ENCODE assay signal across 20 cellular contexts in genomic region chr2:111904726-111905476, GRCh38. TPM values are rescaled to one million over a fixed set of nuclear protein-coding genes. Genes with fewer than 3 reads are reported as not detected.
DNase-seq lines count a peak whose midpoint lies in the region; ATAC-seq and TF ChIP-seq lines count a peak whose summit lies in the region.
"Had no signal": no experiment of that assay in that cellular context is flagged by ENCODE, and none has a peak within 500 bp of the region (broad histone marks: within the 10 kb centered on the region; RNA-seq: fewer than 3 reads in every experiment).

No MANE protein-coding gene starts in this region.

- DNase-seq in A673 (ENCODE audit: low spot score) (no peak), islet precursor cell (peak; percentile 20), stomach (no peak), OCI-LY7 (ENCODE audit: low spot score) (no peak), NCI-H146 (lab: John Stamatoyannopoulos, UW) (no peak), GM13977 (ENCODE audit: low spot score) (no peak)
- DNase-seq in stimulated activated naive CD8-positive, alpha-beta T cell treated with anti-CD3 and anti-CD28 coated beads, Interleukin-15, amount 100 ng/mL, for 72 hours = no peak
- DNase-seq: activated CD4-positive, alpha-beta T cell treated with anti-CD3 and anti-CD28 coated beads, Interleukin-2, amount 50 U/mL, for 4 hours; activated T-cell treated with anti-CD3 and anti-CD28 coated beads, Interleukin-2, amount 50 U/mL, for 1 hour; CD4-positive, alpha-beta T cell; DND-41; GOT3; Karpas-422; occipital lobe; Peyer's patch; stimulated activated CD4-positive, alpha-beta T cell treated with anti-CD3 and anti-CD28 coated beads, Interleukin-1b, Interleukin-23, amount 100 ng/mL, for 48 hours had no signal

- in situ Hi-C loops in GM13977 (cut with MboI; ENCODE audit: low pct_unique_long_range_greater_than_20kb, low sequenced_read_pairs, unreplicated experiment) = no loop called here

- BruUV-seq in A673 (replicated peaks; lab: Mats Ljungman, UMichigan) (no TSS peak), OCI-LY7 (replicated peaks; lab: Mats Ljungman, UMichigan) (no TSS peak)

- POLR2A ChIA-PET in A673 (lab: Charles Lee; ENCODE audit: low non-redundant PET) (interaction anchor here (0.6 kb wide), 1 partner anchor 225 kb away, joined by 8 read pairs; no protein-coding TSS in a partner anchor), OCI-LY7 (lab: Charles Lee) (interaction anchor here (0.7 kb wide), 1 partner anchor 869 kb away, joined by 5 read pairs; no protein-coding TSS in a partner anchor)

- H3K27me3 ChIP-seq in A673 (replicated peaks; ENCODE audit: insufficient read depth, low read depth, low read length, poor library complexity) (no peaks in the 10 kb centered on the region), stomach (no peaks in the 10 kb centered on the region)
- H3K27me3 ChIP-seq: Peyer's patch had no signal

- H3K4me1 Mint-ChIP-seq in stimulated activated naive CD8-positive, alpha-beta T cell treated with anti-CD3 and anti-CD28 coated beads, Interleukin-15, amount 100 ng/mL, for 72 hours = peaks cover 19% of the 10 kb centered on the region

- H3K4me3 Mint-ChIP-seq in stimulated activated naive CD8-positive, alpha-beta T cell treated with anti-CD3 and anti-CD28 coated beads, Interleukin-15, amount 100 ng/mL, for 72 hours = no peak overlapping the region
- H3K4me3 Mint-ChIP-seq: activated naive CD8-positive, alpha-beta T cell; CD4-positive, alpha-beta T cell had no signal

- H3K9me3 Mint-ChIP-seq in stimulated activated naive CD8-positive, alpha-beta T cell treated with anti-CD3 and anti-CD28 coated beads, Interleukin-15, amount 100 ng/mL, for 72 hours = no peaks in the 10 kb centered on the region
- H3K9me3 Mint-ChIP-seq: CD4-positive, alpha-beta T cell had no signal

- no peak for TF ChIP-seq CTCF in A673 (conservative IDR thresholded peaks at IDR 0.05; ENCODE audit: low read depth, low read length)
- TF ChIP-seq CTCF in stomach (IDR thresholded peaks at IDR 0.05) = no peak
- TF ChIP-seq CTCF in OCI-LY7 (conservative IDR thresholded peaks at IDR 0.05; ENCODE audit: low read length) = no peak
- TF ChIP-seq CTCF in GM13977 (IDR thresholded peaks at IDR 0.05; ENCODE audit: extremely low read depth, insufficient read depth, missing control alignments) = no peak

- no peaks in the 10 kb centered on the region for H4K20me1 ChIP-seq in OCI-LY7 (ENCODE audit: insufficient read depth, low read length)

- H3K27ac Mint-ChIP-seq in stimulated activated naive CD8-positive, alpha-beta T cell treated with anti-CD3 and anti-CD28 coated beads, Interleukin-15, amount 100 ng/mL, for 72 hours = no peak overlapping the region
- H3K27ac Mint-ChIP-seq: activated naive CD8-positive, alpha-beta T cell; CD4-positive, alpha-beta T cell had no signal

- ATAC-seq in stimulated activated naive CD8-positive, alpha-beta T cell treated with anti-CD3 and anti-CD28 coated beads, Interleukin-15, amount 100 ng/mL, for 72 hours = no peak
- ATAC-seq: A549, sciatic nerve had no signal

- intact Hi-C loops in A673 (cut with micrococcal nuclease; ENCODE audit: unreplicated experiment) (loop anchor here (5.0 to 10.0 kb wide), 2 partner anchors 37 to 350 kb away; partner anchors contain the start of gene ZC3H8), stomach (cut with DNase I; ENCODE audit: low total_unique reads) (no loop called here), OCI-LY7 (cut with micrococcal nuclease; ENCODE audit: unreplicated experiment) (no loop called here)

- CTCF ChIA-PET in A673 (lab: Charles Lee) (no interaction called here), OCI-LY7 (lab: Charles Lee; ENCODE audit: unreplicated experiment) (no interaction called here)

- TF ChIP-seq POLR2A in stomach (IDR thresholded peaks at IDR 0.05) = no peak

- no peaks in the 10 kb centered on the region for H3K36me3 ChIP-seq in A673 (ENCODE audit: insufficient read depth, low read length, poor library complexity, severe bottlenecking)
- H3K36me3 ChIP-seq in stomach = no peaks in the 10 kb centered on the region
- H3K36me3 ChIP-seq in OCI-LY7 (ENCODE audit: insufficient read depth, low read length) = no peaks in the 10 kb centered on the region
- H3K36me3 ChIP-seq: Peyer's patch had no signal

- no peaks in the 10 kb centered on the region for H3K9me3 ChIP-seq in A673 (ENCODE audit: low read depth, low read length, poor library complexity, severe bottlenecking)
- H3K9me3 ChIP-seq in stomach = no peaks in the 10 kb centered on the region
- no peaks in the 10 kb centered on the region for H3K9me3 ChIP-seq in OCI-LY7 (ENCODE audit: low read length)
- H3K9me3 ChIP-seq: A549, Peyer's patch had no signal

- H2AFZ ChIP-seq in OCI-LY7 (ENCODE audit: low read length) = no peak overlapping the region

- H3K4me3 ChIP-seq in A673 (ENCODE audit: low read depth, low read length, poor library complexity, severe bottlenecking) (no peak overlapping the region), stomach (no peak overlapping the region), OCI-LY7 (ENCODE audit: low read depth, low read length, poor library complexity, severe bottlenecking) (no peak overlapping the region)
- H3K4me3 ChIP-seq: A549, Peyer's patch had no signal

- H3K79me2 ChIP-seq in OCI-LY7 (ENCODE audit: insufficient read depth, low read depth, low read length) = no peaks in the 10 kb centered on the region

- H3K27me3 Mint-ChIP-seq in stimulated activated naive CD8-positive, alpha-beta T cell treated with anti-CD3 and anti-CD28 coated beads, Interleukin-15, amount 100 ng/mL, for 72 hours = peaks cover 9% of the 10 kb centered on the region
- H3K27me3 Mint-ChIP-seq: CD4-positive, alpha-beta T cell had no signal

- no peak for TF ChIP-seq EP300 in stomach (IDR thresholded peaks at IDR 0.05)

- no peaks in the 10 kb centered on the region for H3K9me2 ChIP-seq in OCI-LY7 (ENCODE audit: insufficient read depth, low read length)

- WGBS in stomach, 5 donors = 67 to 91% (median 82%) methylated on average over 10 of the region's 10 CpGs

- H3K27ac ChIP-seq in A673 (ENCODE audit: low read depth, low read length, poor library complexity, severe bottlenecking) (peak overlapping the region; percentile 84), cingulate gyrus (ENCODE audit: low read depth, low read length) (peak overlapping the region; percentile 85), stomach (peak overlapping the region; percentile 7 to 75 (median 71)), OCI-LY7 (ENCODE audit: low read depth, low read length, poor library complexity, severe bottlenecking) (no peak overlapping the region)
- H3K27ac ChIP-seq: A549 had no signal

- H3K4me1 ChIP-seq in A673 (ENCODE audit: insufficient read depth, low read length, poor library complexity, severe bottlenecking) = peaks cover 86% of the 10 kb centered on the region
- H3K4me1 ChIP-seq in stomach = peaks cover 16 to 91% (median 70%) of the 10 kb centered on the region in 4 donors
- H3K4me1 ChIP-seq in OCI-LY7 (ENCODE audit: insufficient read depth, low read length, poor library complexity, severe bottlenecking) = peaks cover 20% of the 10 kb centered on the region
- H3K4me1 ChIP-seq: A549 had no signal

- H3K4me2 ChIP-seq in OCI-LY7 (ENCODE audit: low read length) = no peak overlapping the region
- H3K4me2 ChIP-seq: A549 had no signal

RNA-seq across cellular contexts. Expression of gene MERTK, which starts 6.5 kb away (rescaled TPM):
- total RNA-seq in A673 (2021) (18.4 and 20.1 TPM in 2 replicates), stomach (10 to 100 TPM in 4 of 5 donors, 1 to 10 TPM in 1; 6.1 to 21.8 (median 17.4) TPM), OCI-LY7 (2022) (0.22 and 0.38 TPM in 2 replicates)
- polyA plus RNA-seq in stomach = 1 to 10 TPM; 3.9 to 5.7 (median 5.3) TPM
- 0.08 TPM in 1 of 2 replicates, not detected in the other for total RNA-seq in OCI-LY7 (2014; rRNA removed; shearing (Covaris generic))

RNA-seq across cellular contexts. Expression of gene ANAPC1, which starts 20.9 kb away (rescaled TPM):
- total RNA-seq in A673 (2021) (102 and 107 TPM in 2 replicates), stomach (100 to 1,000 TPM in 1 of 5 donors, 10 to 100 TPM in 4; 60.0 to 200 (median 77.3) TPM), OCI-LY7 (2022) (115 and 131 TPM in 2 replicates)
- 1 to 10 TPM; 4.9 to 6.1 (median 5.1) TPM for polyA plus RNA-seq in stomach
- total RNA-seq in OCI-LY7 (2014; rRNA removed; shearing (Covaris generic)) = 103 and 151 TPM in 2 replicates

Comparison
In these comparisons a context has a peak if more than half of its experiments do, and no peak if none do; other contexts are left out.
1. RNA of gene MERTK, which starts 6.5 kb away (total RNA-seq): 18.4 to 20.1 TPM in A673 and 6.1 to 21.8 TPM in stomach; 0.08 to 0.38 TPM in OCI-LY7; every median in the first group is over 4 times any median in the second.